21 cellular contexts compared by ENCODE assay signal in the genomic region with DNA sequence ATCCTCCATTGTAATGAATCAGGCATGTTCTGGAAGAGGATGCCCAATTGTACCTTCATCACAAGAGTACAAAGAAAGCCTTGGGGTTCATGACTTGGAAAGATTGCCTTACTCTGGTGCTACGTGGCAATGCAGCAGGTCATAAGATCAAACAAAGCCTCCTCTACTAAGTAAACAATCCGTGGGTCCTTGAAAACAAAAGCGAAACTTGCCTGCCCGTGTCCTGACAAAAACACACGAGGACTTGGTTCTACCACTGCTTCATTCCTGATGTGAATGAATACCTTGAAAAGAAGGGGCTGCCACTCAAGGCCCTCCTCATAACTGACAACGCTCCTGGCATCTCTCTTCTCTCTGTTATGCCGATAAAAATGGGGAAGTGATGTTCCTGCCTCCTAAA. TPM values are rescaled to one million over a fixed set of nuclear protein-coding genes. Genes with fewer than 3 reads are reported as not detected.
DNase-seq lines count a peak whose midpoint lies in the region; ATAC-seq and TF ChIP-seq lines count a peak whose summit lies in the region.
"Had no signal": no experiment of that assay in that cellular context is flagged by ENCODE, and none has a peak within 500 bp of the region (broad histone marks: within the 10 kb centered on the region; RNA-seq: fewer than 3 reads in every experiment).

No MANE protein-coding gene starts in this region.

- no peak for TF ChIP-seq CTCF in liver (IDR thresholded peaks at IDR 0.05; ENCODE audit: low read depth, low read length, missing input control)

- WGBS in liver: 48% methylated on average over 7 of the region's 7 CpGs

- TF ChIP-seq RAD21 in liver (IDR thresholded peaks at IDR 0.05): peak in 1 of 2 donors; percentile 31

- DNase-seq in activated naive CD4-positive, alpha-beta T cell treated with anti-CD3 and anti-CD28 coated beads, Interleukin-2, amount 50 U/mL, for 72 hours (ENCODE audit: low spot score in 2 of 2): no peak
- no peak for DNase-seq in activated naive CD4-positive, alpha-beta T cell treated with anti-CD3 and anti-CD28 coated beads for 36 hours
- peak; percentile 34 for DNase-seq in RPMI8226
- DNase-seq in stimulated activated CD8-positive, alpha-beta memory T cell treated with anti-CD3 and anti-CD28 coated beads, Interleukin-4, amount 100 ng/mL, for 48 hours: no peak
- DNase-seq in medulla oblongata (ENCODE audit: extremely low spot score): no peak
- DNase-seq: activated CD4-positive, alpha-beta T cell treated with anti-CD3 and anti-CD28 coated beads, Interleukin-2, amount 10 ng/mL, durations not matched to agents 24 days and 14 days; COR-L47; effector memory CD8-positive, alpha-beta T cell; GOT3; hypothalamus; nucleus accumbens; stimulated activated CD4-positive, alpha-beta T cell treated with anti-CD3 and anti-CD28 coated beads, Interleukin-4, amount 100 ng/mL, for 24 hours; transverse colon had no signal

- intact Hi-C loops in activated naive CD4-positive, alpha-beta T cell treated with anti-CD3 and anti-CD28 coated beads for 36 hours (cut with micrococcal nuclease): no loop called here

- CTCF ChIA-PET in activated naive CD4-positive, alpha-beta T cell treated with anti-CD3 and anti-CD28 coated beads for 36 hours (lab: Charles Lee): no interaction called here

- ATAC-seq in activated naive CD4-positive, alpha-beta T cell treated with anti-CD3 and anti-CD28 coated beads, Interleukin-2, amount 50 U/mL, for 72 hours: no peak
- ATAC-seq in GM18520 (IDR thresholded peaks at IDR 0.05; ENCODE audit: unreplicated experiment) (no peak), HG02938 (IDR thresholded peaks at IDR 0.05; ENCODE audit: unreplicated experiment) (no peak)
- ATAC-seq: effector memory CD8-positive, alpha-beta T cell; esophagus mucosa had no signal

- peaks cover 18 to 21% of the 10 kb centered on the region in 2 donors for H3K9me3 Mint-ChIP-seq in activated naive CD4-positive, alpha-beta T cell treated with anti-CD3 and anti-CD28 coated beads, Interleukin-2, amount 50 U/mL, for 72 hours
- peaks cover 18% of the 10 kb centered on the region for H3K9me3 Mint-ChIP-seq in activated naive CD4-positive, alpha-beta T cell treated with anti-CD3 and anti-CD28 coated beads for 36 hours

- H3K27ac Mint-ChIP-seq in activated naive CD4-positive, alpha-beta T cell treated with anti-CD3 and anti-CD28 coated beads, Interleukin-2, amount 50 U/mL, for 72 hours: peak overlapping the region; percentile 23 to 46
- no peak overlapping the region for H3K27ac Mint-ChIP-seq in activated naive CD4-positive, alpha-beta T cell treated with anti-CD3 and anti-CD28 coated beads for 36 hours
- H3K27ac Mint-ChIP-seq: activated CD4-positive, alpha-beta T cell treated with anti-CD3 and anti-CD28 coated beads, Interleukin-2, amount 10 ng/mL, durations not matched to agents 24 days and 14 days; activated T-helper 1 cell treated with anti-CD3 and anti-CD28 coated beads, Interleukin-12 subunit alpha, Interleukin-12 subunit beta, Interleukin-2, Interleukin-4 antibody, amounts not matched to agents 30 ng/mL and 10 ng/mL and 1 ng/mL, durations not matched to agents 14 hours and 24 hours and 36 hours; effector memory CD8-positive, alpha-beta T cell; stimulated activated naive CD8-positive, alpha-beta T cell treated with anti-CD3 and anti-CD28 coated beads, Interleukin-15, Interleukin-2, amounts not matched to agents 100 ng/mL and 50 ng/mL, for 24 hours had no signal

- no peaks in the 10 kb centered on the region for H3K27me3 ChIP-seq in liver (ENCODE audit: control insufficient read depth in 4 of 4, insufficient read depth in 4 of 4, low read length in 3 of 4)
- H3K27me3 ChIP-seq: transverse colon had no signal

- peaks cover 0 to 4% (median 0%) of the 10 kb centered on the region in 4 donors for H3K4me1 ChIP-seq in liver (ENCODE audit: control insufficient read depth in 4 of 4, insufficient read depth in 4 of 4, low read length in 3 of 4)
- H3K4me1 ChIP-seq: transverse colon had no signal

- no peaks in the 10 kb centered on the region for H3K4me1 Mint-ChIP-seq in activated naive CD4-positive, alpha-beta T cell treated with anti-CD3 and anti-CD28 coated beads for 36 hours (ENCODE audit: low read depth)
- H3K4me1 Mint-ChIP-seq: activated CD4-positive, alpha-beta T cell treated with anti-CD3 and anti-CD28 coated beads, Interleukin-2, amount 10 ng/mL, durations not matched to agents 24 days and 14 days had no signal

- peaks cover 7 to 26% (median 26%) of the 10 kb centered on the region in 4 donors for H3K36me3 ChIP-seq in liver (ENCODE audit: control insufficient read depth in 4 of 4, insufficient read depth in 3 of 4, low read depth in 1 of 4, low read length in 3 of 4)

- H3K9me3 ChIP-seq in liver (ENCODE audit: control insufficient read depth in 4 of 4, low read length in 3 of 4): peaks cover 9 to 26% (median 16%) of the 10 kb centered on the region in 4 donors

- no peak overlapping the region for H3K27ac ChIP-seq in liver (ENCODE audit: low read depth in 1 of 2, low read length in 2 of 2)
- H3K27ac ChIP-seq: transverse colon had no signal

- no peak overlapping the region for H3K4me3 Mint-ChIP-seq in activated naive CD4-positive, alpha-beta T cell treated with anti-CD3 and anti-CD28 coated beads for 36 hours
- H3K4me3 Mint-ChIP-seq: activated CD4-positive, alpha-beta T cell treated with anti-CD3 and anti-CD28 coated beads, Interleukin-2, amount 10 ng/mL, durations not matched to agents 24 days and 14 days; activated T-helper 1 cell treated with anti-CD3 and anti-CD28 coated beads, Interleukin-12 subunit alpha, Interleukin-12 subunit beta, Interleukin-2, Interleukin-4 antibody, amounts not matched to agents 30 ng/mL and 10 ng/mL and 1 ng/mL, durations not matched to agents 14 hours and 24 hours and 36 hours; effector memory CD8-positive, alpha-beta T cell; stimulated activated naive CD8-positive, alpha-beta T cell treated with anti-CD3 and anti-CD28 coated beads, Interleukin-15, Interleukin-2, amounts not matched to agents 100 ng/mL and 50 ng/mL, for 24 hours had no signal

- H3K4me3 ChIP-seq in liver (ENCODE audit: low read depth in 1 of 3, low read length in 3 of 3): peak overlapping the region in 1 of 3 donors; percentile 21
- H3K4me3 ChIP-seq: lung, smooth muscle cell, transverse colon had no signal

- peaks cover 29 to 42% of the 10 kb centered on the region in 2 donors for H3K36me3 Mint-ChIP-seq in activated naive CD4-positive, alpha-beta T cell treated with anti-CD3 and anti-CD28 coated beads, Interleukin-2, amount 50 U/mL, for 72 hours
- H3K36me3 Mint-ChIP-seq in activated naive CD4-positive, alpha-beta T cell treated with anti-CD3 and anti-CD28 coated beads for 36 hours (ENCODE audit: low read depth): peaks cover 37% of the 10 kb centered on the region

- no peaks in the 10 kb centered on the region for H3K27me3 Mint-ChIP-seq in activated naive CD4-positive, alpha-beta T cell treated with anti-CD3 and anti-CD28 coated beads for 36 hours (ENCODE audit: low read depth)
- H3K27me3 Mint-ChIP-seq: activated CD4-positive, alpha-beta T cell treated with anti-CD3 and anti-CD28 coated beads, Interleukin-2, amount 10 ng/mL, durations not matched to agents 24 days and 14 days; effector memory CD8-positive, alpha-beta T cell; stimulated activated naive CD8-positive, alpha-beta T cell treated with anti-CD3 and anti-CD28 coated beads, Interleukin-15, Interleukin-2, amounts not matched to agents 100 ng/mL and 50 ng/mL, for 24 hours had no signal

- no peak overlapping the region for H3K9ac ChIP-seq in liver (ENCODE audit: low read depth in 1 of 2, low read length in 2 of 2)

TF ChIP-seq in liver, 16 proteins besides CTCF, POLR2A, EP300 and RAD21:
- peak; percentile 26 for TF ChIP-seq NR2F2 (IDR thresholded peaks at IDR 0.05)
- no peak for TF ChIP-seq ZBTB33 (IDR thresholded peaks at IDR 0.05)
- TF ChIP-seq HNF4A (conservative IDR thresholded peaks at IDR 0.05): peak; percentile 50 to 78
- peak; percentile 44 for TF ChIP-seq SP1 (IDR thresholded peaks at IDR 0.05)
- peak; percentile 37 to 58 for TF ChIP-seq RXRA (IDR thresholded peaks at IDR 0.05)

RNA-seq across cellular contexts. Expression of gene ZNF563, which starts 18.9 kb away (rescaled TPM):
- total RNA-seq in activated naive CD4-positive, alpha-beta T cell treated with anti-CD3 and anti-CD28 coated beads, Interleukin-2, amount 50 U/mL, for 72 hours: 10 to 100 TPM in 1 of 2 donors, 1 to 10 TPM in 1; 4.8 to 10.8 TPM
- total RNA-seq in activated naive CD4-positive, alpha-beta T cell treated with anti-CD3 and anti-CD28 coated beads for 36 hours: 1 to 10 TPM; 3.0 to 4.1 TPM
- 10 to 100 TPM in 1 of 2 donors, 1 to 10 TPM in 1; 6.2 to 15.8 TPM for total RNA-seq in liver
- 1 to 10 TPM; 2.5 to 7.6 TPM for polyA plus RNA-seq in liver

RNA-seq across cellular contexts. Expression of gene ZNF44, which starts 19.9 kb away (rescaled TPM):
- 10 to 100 TPM in 1 of 2 donors, 1 to 10 TPM in 1; 6.6 to 15.5 TPM for total RNA-seq in activated naive CD4-positive, alpha-beta T cell treated with anti-CD3 and anti-CD28 coated beads, Interleukin-2, amount 50 U/mL, for 72 hours
- total RNA-seq in activated naive CD4-positive, alpha-beta T cell treated with anti-CD3 and anti-CD28 coated beads for 36 hours: 1 to 10 TPM; 5.9 to 6.3 TPM
- total RNA-seq in liver: 10 to 100 TPM in 1 of 2 donors, 1 to 10 TPM in 1; 7.1 to 17.9 TPM
- polyA plus RNA-seq in liver: 1 to 10 TPM; 4.1 to 6.6 TPM

RNA-seq across cellular contexts. Expression of gene ZNF442, which starts 50.9 kb away (rescaled TPM):
- total RNA-seq in activated naive CD4-positive, alpha-beta T cell treated with anti-CD3 and anti-CD28 coated beads, Interleukin-2, amount 50 U/mL, for 72 hours: 1 to 10 TPM in 1 of 2 donors, under 1 TPM in 1; 0.47 to 5.2 TPM
- total RNA-seq in activated naive CD4-positive, alpha-beta T cell treated with anti-CD3 and anti-CD28 coated beads for 36 hours: 1 to 10 TPM; 1.7 to 2.4 TPM
- total RNA-seq in liver: 1 to 10 TPM; 2.8 to 4.2 TPM
- under 1 TPM; 0.49 to 0.67 TPM for polyA plus RNA-seq in liver
